ENCODE assay signal across 8 cellular contexts in genomic region chr11:33700425-33701271, GRCh38. TPM values are rescaled to one million over a fixed set of nuclear protein-coding genes. Genes with fewer than 3 reads are reported as not detected.
A peak's percentile ranks its signal among the peaks of the same experiment; 100 is the strongest.
DNase-seq lines count a peak whose midpoint lies in the region; ATAC-seq and TF ChIP-seq lines count a peak whose summit lies in the region.

Gene C11orf91 (minus strand): TSS chr11:33700826. CDS start chr11:33700740, 86 bp downstream.

- intact Hi-C loops in left ventricle myocardium superior (cut with micrococcal nuclease) (no loop called here), upper lobe of right lung (cut with DNase I) (no loop called here)

- no peaks in the 10 kb centered on the region for H3K27me3 ChIP-seq in upper lobe of right lung

- peaks cover 4% of the 10 kb centered on the region for H3K36me3 Mint-ChIP-seq in T-helper 1 cell treated with Interleukin-12 subunit alpha and Interleukin-12 subunit beta and Interleukin-4 antibody, amounts not matched to agents 30 μg/mL and 1 μg/mL, for 36 hours (ENCODE audit: low read depth)
- H3K36me3 Mint-ChIP-seq in progenitor cell of endocrine pancreas (ENCODE audit: insufficient read depth), result peaks cover 4% of the 10 kb centered on the region

- H3K36me3 ChIP-seq in upper lobe of right lung, result peaks cover 8% of the 10 kb centered on the region

- no peaks in the 10 kb centered on the region for H3K9me3 ChIP-seq in upper lobe of right lung

- peak within 1 kb of the TSS; percentile 88 for H3K27ac Mint-ChIP-seq in T-helper 1 cell treated with Interleukin-12 subunit alpha and Interleukin-12 subunit beta and Interleukin-4 antibody, amounts not matched to agents 30 μg/mL and 1 μg/mL, for 36 hours
- H3K27ac Mint-ChIP-seq in progenitor cell of endocrine pancreas, result peak within 1 kb of the TSS; percentile 91

- no peak for TF ChIP-seq CTCF in progenitor cell of endocrine pancreas (IDR thresholded peaks at IDR 0.05; ENCODE audit: unreplicated experiment)
- no peak for TF ChIP-seq CTCF in upper lobe of right lung (IDR thresholded peaks at IDR 0.05)

- H3K4me3 Mint-ChIP-seq in T-helper 1 cell treated with Interleukin-12 subunit alpha and Interleukin-12 subunit beta and Interleukin-4 antibody, amounts not matched to agents 30 μg/mL and 1 μg/mL, for 36 hours, result peak within 1 kb of the TSS; percentile 88
- H3K4me3 Mint-ChIP-seq in progenitor cell of endocrine pancreas (ENCODE audit: low read depth), result peak within 1 kb of the TSS; percentile 81

- H3K27me3 Mint-ChIP-seq in T-helper 1 cell treated with Interleukin-12 subunit alpha and Interleukin-12 subunit beta and Interleukin-4 antibody, amounts not matched to agents 30 μg/mL and 1 μg/mL, for 36 hours (ENCODE audit: low read depth), result peaks cover 23% of the 10 kb centered on the region
- no peaks in the 10 kb centered on the region for H3K27me3 Mint-ChIP-seq in progenitor cell of endocrine pancreas

- H3K27ac ChIP-seq in upper lobe of right lung, result peak within 1 kb of the TSS; percentile 79

- H3K4me1 ChIP-seq in upper lobe of right lung, result peaks cover 44% of the 10 kb centered on the region

- no peaks in the 10 kb centered on the region for H3K9me3 Mint-ChIP-seq in T-helper 1 cell treated with Interleukin-12 subunit alpha and Interleukin-12 subunit beta and Interleukin-4 antibody, amounts not matched to agents 30 μg/mL and 1 μg/mL, for 36 hours
- H3K9me3 Mint-ChIP-seq in progenitor cell of endocrine pancreas (ENCODE audit: low read depth), result no peaks in the 10 kb centered on the region

- peaks cover 26% of the 10 kb centered on the region for H3K4me1 Mint-ChIP-seq in T-helper 1 cell treated with Interleukin-12 subunit alpha and Interleukin-12 subunit beta and Interleukin-4 antibody, amounts not matched to agents 30 μg/mL and 1 μg/mL, for 36 hours (ENCODE audit: low read depth)
- peaks cover 53% of the 10 kb centered on the region for H3K4me1 Mint-ChIP-seq in progenitor cell of endocrine pancreas (ENCODE audit: low read depth)

- ATAC-seq in GM18498 (IDR thresholded peaks at IDR 0.05; ENCODE audit: unreplicated experiment) (peak; percentile 93), HG02884 (IDR thresholded peaks at IDR 0.05; ENCODE audit: unreplicated experiment) (peak; percentile 89), left ventricle myocardium superior (peak; percentile 88), upper lobe of right lung (peak; percentile 94)

- DNase-seq in NCI-H146 treated with DMSO at 0.1 percent for 48 hours (lab: John Stamatoyannopoulos, UW; ENCODE audit: unreplicated experiment), result peak; percentile 88
- peak; percentile 36 to 100 (median 87) for DNase-seq in amygdala (lab: John Stamatoyannopoulos, UW)
- peak; percentile 99 for DNase-seq in left ventricle myocardium superior
- DNase-seq in progenitor cell of endocrine pancreas (ENCODE audit: low spot score, unreplicated experiment), result peak; percentile 97
- peak; percentile 98 for DNase-seq in upper lobe of right lung

- peak within 1 kb of the TSS; percentile 57 for H3K4me3 ChIP-seq in upper lobe of right lung

RNA-seq across cellular contexts. Expression of gene C11orf91, which starts in this region (rescaled TPM):
- not detected for total RNA-seq in left ventricle myocardium superior
- 0.69 and 1.1 TPM in 2 replicates for total RNA-seq in progenitor cell of endocrine pancreas
- total RNA-seq in upper lobe of right lung, result 1.5 TPM

Comparison
In these comparisons a context has a peak if more than half of its experiments do, and no peak if none do; other contexts are left out.
1. Peak in every context shown above with its lines: DNase-seq, ATAC-seq, H3K4me3 ChIP-seq and H3K27ac ChIP-seq.
2. Peak in DNase-seq and ATAC-seq in left ventricle myocardium superior; RNA of the gene not detected or under 1 TPM.